Comparison of ENCODE assay signal across 25 cellular contexts in the genomic region with DNA sequence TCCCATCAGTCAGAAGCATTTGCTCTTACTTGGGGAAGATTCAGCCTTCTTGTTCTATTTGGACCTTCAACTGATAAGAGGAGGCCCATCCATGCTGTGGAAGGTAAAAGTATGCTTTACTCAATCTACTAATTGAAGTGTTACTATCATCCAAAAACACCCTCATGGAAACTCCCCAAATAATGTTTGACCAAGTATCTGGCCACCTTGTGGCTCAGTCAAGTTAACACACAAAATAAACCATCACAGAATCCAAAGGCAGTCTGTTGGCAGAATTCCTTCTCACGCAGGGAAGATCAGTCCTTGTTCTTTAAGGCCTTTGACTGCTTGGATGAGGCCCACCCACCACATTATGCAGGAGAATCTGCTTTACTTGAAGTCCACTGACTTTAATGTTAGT.
DNase-seq lines count a peak whose midpoint lies in the region; ATAC-seq and TF ChIP-seq lines count a peak whose summit lies in the region.
"Had no signal": no experiment of that assay in that cellular context is flagged by ENCODE, and none has a peak within 500 bp of the region (broad histone marks: within the 10 kb centered on the region; RNA-seq: fewer than 3 reads in every experiment).

No MANE protein-coding gene starts in this region.

- POLR2A ChIA-PET in Panc1 (lab: Charles Lee): no interaction called here

- CTCF ChIA-PET in Panc1 (lab: Charles Lee): no interaction called here

- DNase-seq in ACHN (peak; percentile 1), Panc1 (ENCODE audit: low read depth, low spot score) (no peak), endodermal cell (no peak), T-helper 17 cell (no peak), sciatic nerve (ENCODE audit: low spot score) (no peak)
- DNase-seq: 8988T; activated CD4-positive, alpha-beta T cell treated with anti-CD3 and anti-CD28 coated beads, Interleukin-2, amount 50 U/mL, for 4 hours; activated naive CD4-positive, alpha-beta T cell; activated naive CD8-positive, alpha-beta T cell treated with anti-CD3 and anti-CD28 coated beads, Interleukin-2, amount 50 U/mL, for 24 hours; activated T-cell treated with anti-CD3 and anti-CD28 coated beads, Interleukin-2, amount 50 U/mL, for 48 hours; cerebellar nuclear complex; DMS79; gastrocnemius medialis; GDM1; H7; hippocampal formation; NCI-H2171 had no signal

- H3K27ac ChIP-seq in Panc1 (ENCODE audit: low read length): no peak overlapping the region
- no peak overlapping the region for H3K27ac ChIP-seq in endodermal cell (ENCODE audit: low read depth, low read length)
- H3K27ac ChIP-seq: gastrocnemius medialis, SK-N-MC, skin epidermis had no signal

- H3K36me3 Mint-ChIP-seq in endodermal cell (ENCODE audit: low read depth) (no peaks in the 10 kb centered on the region), T-helper 17 cell (ENCODE audit: low read depth) (no peaks in the 10 kb centered on the region)
- H3K36me3 Mint-ChIP-seq: stimulated activated memory B cell treated with anti-CD40 and anti-IgM and Interleukin-4, amounts not matched to agents 10 μg/mL and 1 μg/mL and 100 μg/mL, for 72 hours had no signal

- no peaks in the 10 kb centered on the region for H3K4me1 ChIP-seq in Panc1 (ENCODE audit: control insufficient read depth, insufficient read depth, low read length)
- no peaks in the 10 kb centered on the region for H3K4me1 ChIP-seq in endodermal cell (ENCODE audit: control insufficient read depth, insufficient read depth, low read length)
- H3K4me1 ChIP-seq: gastrocnemius medialis had no signal

- no peak overlapping the region for H3K27ac Mint-ChIP-seq in endodermal cell
- H3K27ac Mint-ChIP-seq in T-helper 17 cell: no peak overlapping the region
- H3K27ac Mint-ChIP-seq: activated naive CD8-positive, alpha-beta T cell treated with anti-CD3 and anti-CD28 coated beads, Interleukin-2, amount 50 U/mL, for 24 hours; nephron; stimulated activated memory B cell treated with anti-CD40 and anti-IgM and Interleukin-4, amounts not matched to agents 10 μg/mL and 1 μg/mL and 100 μg/mL, for 72 hours had no signal

- TF ChIP-seq EP300 in Ishikawa (IDR thresholded peaks at IDR 0.05; ENCODE audit: borderline replicate concordance): no peak

- peak; percentile 21; the same call in 1 of the 2 replicates for TF ChIP-seq RAD21 in Ishikawa (IDR thresholded peaks at IDR 0.05; ENCODE audit: low read depth)

- peaks cover 16% of the 10 kb centered on the region for H3K9me3 Mint-ChIP-seq in endodermal cell
- H3K9me3 Mint-ChIP-seq: activated naive CD8-positive, alpha-beta T cell treated with anti-CD3 and anti-CD28 coated beads, Interleukin-2, amount 50 U/mL, for 24 hours had no signal

- no TSS peak for BruUV-seq in Panc1 (replicated peaks; lab: Mats Ljungman, UMichigan)

- H3K9me3 ChIP-seq in Panc1 (ENCODE audit: control insufficient read depth, insufficient read depth, low read depth, low read length) (no peaks in the 10 kb centered on the region), endodermal cell (ENCODE audit: control insufficient read depth, low read length) (no peaks in the 10 kb centered on the region), T-helper 17 cell (ENCODE audit: control insufficient read depth, low read length, poor library complexity, severe bottlenecking) (no peaks in the 10 kb centered on the region)
- H3K9me3 ChIP-seq: gastrocnemius medialis had no signal

- H3K4me3 Mint-ChIP-seq in endodermal cell (no peak overlapping the region), T-helper 17 cell (no peak overlapping the region)
- H3K4me3 Mint-ChIP-seq: activated naive CD8-positive, alpha-beta T cell treated with anti-CD3 and anti-CD28 coated beads, Interleukin-2, amount 50 U/mL, for 24 hours; nephron; stimulated activated memory B cell treated with anti-CD40 and anti-IgM and Interleukin-4, amounts not matched to agents 10 μg/mL and 1 μg/mL and 100 μg/mL, for 72 hours had no signal

- H3K4me1 Mint-ChIP-seq in endodermal cell (no peaks in the 10 kb centered on the region), T-helper 17 cell (no peaks in the 10 kb centered on the region)
- H3K4me1 Mint-ChIP-seq: activated naive CD8-positive, alpha-beta T cell treated with anti-CD3 and anti-CD28 coated beads, Interleukin-2, amount 50 U/mL, for 24 hours; nephron; stimulated activated memory B cell treated with anti-CD40 and anti-IgM and Interleukin-4, amounts not matched to agents 10 μg/mL and 1 μg/mL and 100 μg/mL, for 72 hours had no signal

- 71 to 76% methylated on average over 1 of the region's 1 CpG for WGBS in endodermal cell (ENCODE audit: insufficient coverage in 1 of 2, insufficient read length in 1 of 2), 2 experiments

- intact Hi-C loops in Panc1 (cut with micrococcal nuclease; ENCODE audit: unreplicated experiment) (no loop called here), sciatic nerve (cut with DNase I) (no loop called here)

- H3K36me3 ChIP-seq in Panc1 (ENCODE audit: control insufficient read depth, insufficient read depth, low read length): no peaks in the 10 kb centered on the region
- no peaks in the 10 kb centered on the region for H3K36me3 ChIP-seq in endodermal cell (ENCODE audit: control insufficient read depth, insufficient read depth, low read length)
- H3K36me3 ChIP-seq: gastrocnemius medialis had no signal

- H3K4me3 ChIP-seq in Panc1 (ENCODE audit: low read depth in 2 of 2, low read length in 2 of 2) (no peak overlapping the region), endodermal cell (ENCODE audit: low read length) (no peak overlapping the region)
- H3K4me3 ChIP-seq: gastrocnemius medialis, SK-N-MC, skin epidermis had no signal

- peak; percentile 27; the same call in 1 of the 2 replicates for TF ChIP-seq CTCF in Panc1 (IDR thresholded peaks at IDR 0.05)
- peak; percentile 47 for TF ChIP-seq CTCF in endodermal cell (conservative IDR thresholded peaks at IDR 0.05)

- H3K27me3 Mint-ChIP-seq in endodermal cell (ENCODE audit: insufficient read depth) (no peaks in the 10 kb centered on the region), T-helper 17 cell (no peaks in the 10 kb centered on the region)
- H3K27me3 Mint-ChIP-seq: stimulated activated memory B cell treated with anti-CD40 and anti-IgM and Interleukin-4, amounts not matched to agents 10 μg/mL and 1 μg/mL and 100 μg/mL, for 72 hours had no signal

- H3K9ac ChIP-seq in endodermal cell (ENCODE audit: extremely low read depth, low read length, poor library complexity, severe bottlenecking): no peak overlapping the region

- ATAC-seq in Panc1: no peak
- no peak for ATAC-seq in T-helper 17 cell
- ATAC-seq in sciatic nerve: no peak
- no peak for ATAC-seq in GM19035 (IDR thresholded peaks at IDR 0.05; ENCODE audit: unreplicated experiment)
- no peak for ATAC-seq in GM18519 (IDR thresholded peaks at IDR 0.05; ENCODE audit: low FRiP score, unreplicated experiment)
- ATAC-seq: activated CD4-positive, CD25-positive, alpha-beta regulatory T cell treated with anti-CD3 and anti-CD28 coated beads, Interleukin-2, amount 50 U/mL, for 24 hours; activated naive CD8-positive, alpha-beta T cell treated with anti-CD3 and anti-CD28 coated beads, Interleukin-2, amount 50 U/mL, for 24 hours; gastrocnemius medialis; stimulated activated memory B cell treated with anti-CD40 and anti-IgM and Interleukin-4, amounts not matched to agents 10 μg/mL and 1 μg/mL and 100 μg/mL, for 72 hours had no signal

- no peaks in the 10 kb centered on the region for H3K27me3 ChIP-seq in Panc1 (ENCODE audit: control insufficient read depth, insufficient read depth, low read length)
- no peaks in the 10 kb centered on the region for H3K27me3 ChIP-seq in endodermal cell (ENCODE audit: control insufficient read depth, insufficient read depth, low read length, poor library complexity, severe bottlenecking)
- H3K27me3 ChIP-seq: gastrocnemius medialis had no signal

- in situ Hi-C loops in ACHN (cut with HindIII; ENCODE audit: low pct_ligation_motif_present, low pct_unique_long_range_greater_than_20kb, low sequenced_read_pairs): no loop called here
- in situ Hi-C loops in Panc1 (cut with HindIII; ENCODE audit: low pct_unique_long_range_greater_than_20kb, low sequenced_read_pairs): no loop called here

TF ChIP-seq in Ishikawa, 13 proteins besides CTCF, POLR2A, EP300 and RAD21:
- no peak for TF ChIP-seq ZBTB7A (IDR thresholded peaks at IDR 0.05; ENCODE audit: low read depth)
- TF ChIP-seq, protein P1, sequence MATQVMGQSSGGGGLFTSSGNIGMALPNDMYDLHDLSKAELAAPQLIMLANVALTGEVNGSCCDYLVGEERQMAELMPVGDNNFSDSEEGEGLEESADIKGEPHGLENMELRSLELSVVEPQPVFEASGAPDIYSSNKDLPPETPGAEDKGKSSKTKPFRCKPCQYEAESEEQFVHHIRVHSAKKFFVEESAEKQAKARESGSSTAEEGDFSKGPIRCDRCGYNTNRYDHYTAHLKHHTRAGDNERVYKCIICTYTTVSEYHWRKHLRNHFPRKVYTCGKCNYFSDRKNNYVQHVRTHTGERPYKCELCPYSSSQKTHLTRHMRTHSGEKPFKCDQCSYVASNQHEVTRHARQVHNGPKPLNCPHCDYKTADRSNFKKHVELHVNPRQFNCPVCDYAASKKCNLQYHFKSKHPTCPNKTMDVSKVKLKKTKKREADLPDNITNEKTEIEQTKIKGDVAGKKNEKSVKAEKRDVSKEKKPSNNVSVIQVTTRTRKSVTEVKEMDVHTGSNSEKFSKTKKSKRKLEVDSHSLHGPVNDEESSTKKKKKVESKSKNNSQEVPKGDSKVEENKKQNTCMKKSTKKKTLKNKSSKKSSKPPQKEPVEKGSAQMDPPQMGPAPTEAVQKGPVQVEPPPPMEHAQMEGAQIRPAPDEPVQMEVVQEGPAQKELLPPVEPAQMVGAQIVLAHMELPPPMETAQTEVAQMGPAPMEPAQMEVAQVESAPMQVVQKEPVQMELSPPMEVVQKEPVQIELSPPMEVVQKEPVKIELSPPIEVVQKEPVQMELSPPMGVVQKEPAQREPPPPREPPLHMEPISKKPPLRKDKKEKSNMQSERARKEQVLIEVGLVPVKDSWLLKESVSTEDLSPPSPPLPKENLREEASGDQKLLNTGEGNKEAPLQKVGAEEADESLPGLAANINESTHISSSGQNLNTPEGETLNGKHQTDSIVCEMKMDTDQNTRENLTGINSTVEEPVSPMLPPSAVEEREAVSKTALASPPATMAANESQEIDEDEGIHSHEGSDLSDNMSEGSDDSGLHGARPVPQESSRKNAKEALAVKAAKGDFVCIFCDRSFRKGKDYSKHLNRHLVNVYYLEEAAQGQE (IDR thresholded peaks at IDR 0.05; ENCODE audit: low read depth): no peak
- no peak for TF ChIP-seq NFIC (IDR thresholded peaks at IDR 0.05)
- TF ChIP-seq YY1 (IDR thresholded peaks at IDR 0.05; ENCODE audit: low read depth): no peak
- TF ChIP-seq, protein P2, sequence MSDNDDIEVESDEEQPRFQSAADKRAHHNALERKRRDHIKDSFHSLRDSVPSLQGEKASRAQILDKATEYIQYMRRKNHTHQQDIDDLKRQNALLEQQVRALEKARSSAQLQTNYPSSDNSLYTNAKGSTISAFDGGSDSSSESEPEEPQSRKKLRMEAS (IDR thresholded peaks at IDR 0.05): no peak
- TF ChIP-seq CREB1 (IDR thresholded peaks at IDR 0.05; ENCODE audit: low read depth): no peak
- no peak for TF ChIP-seq EGR1 (IDR thresholded peaks at IDR 0.05)
- no peak for TF ChIP-seq CEBPB (IDR thresholded peaks at IDR 0.05)
- no peak for TF ChIP-seq TAF1 (IDR thresholded peaks at IDR 0.05; ENCODE audit: low read depth)
- no peak for TF ChIP-seq TEAD4 (IDR thresholded peaks at IDR 0.05)
